Comparison of ENCODE assay signal across 36 cellular contexts in the genomic region with DNA sequence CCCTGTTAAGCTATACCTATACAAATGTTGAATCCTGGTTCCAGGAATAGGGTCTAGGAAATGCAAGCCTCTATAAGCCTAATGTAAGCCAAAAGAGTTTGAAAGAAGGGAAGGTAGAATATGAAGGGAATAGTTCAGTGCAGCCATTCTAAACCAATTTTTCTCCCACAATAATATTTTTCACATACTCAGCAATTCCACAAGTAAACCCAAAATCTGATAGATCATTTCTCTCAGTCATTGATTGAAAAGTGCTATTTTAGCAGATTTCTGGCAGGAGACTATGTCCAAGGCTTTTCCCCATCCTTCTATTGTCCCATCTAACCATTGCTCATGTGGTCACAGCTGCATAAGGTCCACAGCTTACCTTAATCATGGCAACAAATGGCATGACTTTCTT. TPM values are rescaled to one million over a fixed set of nuclear protein-coding genes. Genes with fewer than 3 reads are reported as not detected.
"Had no signal": no experiment of that assay in that cellular context is flagged by ENCODE, and none has a peak within 500 bp of the region (broad histone marks: within the 10 kb centered on the region; RNA-seq: fewer than 3 reads in every experiment).

No MANE protein-coding gene starts in this region.

- ATAC-seq: activated CD8-positive, alpha-beta memory T cell treated with anti-CD3 and anti-CD28 coated beads, Interleukin-2, amount 10 ng/mL, durations not matched to agents 7 days and 5 days; activated naive CD4-positive, alpha-beta T cell treated with anti-CD3 and anti-CD28 coated beads, Interleukin-2, amount 50 U/mL, for 72 hours; activated T-cell treated with anti-CD3 and anti-CD28 coated beads, Interleukin-2, amount 50 U/mL, for 72 hours; Panc1 had no signal

- H3K27ac ChIP-seq: brain microvascular endothelial cell, VCaP had no signal

- FAIRE-seq: colon had no signal

- H3K9me3 ChIP-seq: MG63 had no signal

- H3K27me3 ChIP-seq: brain microvascular endothelial cell, MG63 had no signal

- DNase-seq: activated B cell treated with CpG ODN at 0.5 μM for 24 hours; activated CD4-positive, alpha-beta memory T cell treated with anti-CD3 and anti-CD28 coated beads, Interleukin-2, amount 10 ng/mL, durations not matched to agents 7 days and 5 days; activated CD4-positive, alpha-beta T cell treated with anti-CD3 and anti-CD28 coated beads for 4 hours; activated CD4-positive, alpha-beta T cell treated with anti-CD3 and anti-CD28 coated beads, Interleukin-2, amount 50 U/mL, for 1 hour; activated CD4-positive, CD25-positive, alpha-beta regulatory T cell treated with anti-CD3 and anti-CD28 coated beads, Interleukin-2, amount 50 U/mL, for 72 hours; activated CD8-positive, alpha-beta memory T cell treated with anti-CD3 and anti-CD28 coated beads for 24 hours; activated CD8-positive, alpha-beta memory T cell treated with anti-CD3 and anti-CD28 coated beads, Interleukin-2, amount 10 ng/mL, durations not matched to agents 7 days and 5 days; activated CD8-positive, alpha-beta memory T cell treated with anti-CD3 and anti-CD28 coated beads, Interleukin-2, amount 50 U/mL, for 48 hours; activated gamma-delta T cell treated with Interleukin-2 at 50 U/mL for 16 hours; activated naive CD4-positive, alpha-beta T cell treated with anti-CD3 and anti-CD28 coated beads for 36 hours; activated T-cell treated with anti-CD3 and anti-CD28 coated beads, Interleukin-2, amount 50 U/mL, for 72 hours; amniotic stem cell; aorta; brain microvascular endothelial cell; central memory CD4-positive, alpha-beta T cell; Kasumi-1; MG63; NCI-H1048; NCI-H1436 treated with DMSO at 0.1 percent for 48 hours; NCI-H1694 treated with DMSO at 0.1 percent for 48 hours; NCI-H2029; NCI-H345; NCI-H524 treated with DMSO at 0.1 percent for 48 hours; SHP77 treated with DMSO at 0.1 percent for 48 hours; SW 1271; T-helper 1 cell; T-helper 2 cell; T-helper 9 cell had no signal

- H3K4me3 ChIP-seq: MG63 had no signal

RNA-seq across cellular contexts. Expression of a gene that starts 20.7 kb away (rescaled TPM):
- total RNA-seq: cerebellum, NCI-H460, RPMI7951, SK-MEL-5 had no signal
